21 cellular contexts compared by ENCODE assay signal in genomic region chr20:56558968-56559367, GRCh38. TPM values are rescaled to one million over a fixed set of nuclear protein-coding genes. Genes with fewer than 3 reads are reported as not detected.
DNase-seq lines count a peak whose midpoint lies in the region; ATAC-seq, FAIRE-seq and TF ChIP-seq lines count a peak whose summit lies in the region.
"Had no signal": no experiment of that assay in that cellular context is flagged by ENCODE, and none has a peak within 500 bp of the region (broad histone marks: within the 10 kb centered on the region; RNA-seq: fewer than 3 reads in every experiment).

No MANE protein-coding gene starts in this region.

- no peak overlapping the region for H3K4me3 Mint-ChIP-seq in H9
- H3K4me3 Mint-ChIP-seq in activated naive CD4-positive, alpha-beta T cell treated with anti-CD3 and anti-CD28 coated beads for 36 hours, result no peak overlapping the region
- H3K4me3 Mint-ChIP-seq in GM23338, result no peak overlapping the region
- H3K4me3 Mint-ChIP-seq: CD14-positive monocyte; CD4-positive, alpha-beta memory T cell had no signal

- H3K27ac Mint-ChIP-seq in H9 (no peak overlapping the region), GM23338 (no peak overlapping the region)
- no peak overlapping the region for H3K27ac Mint-ChIP-seq in activated naive CD4-positive, alpha-beta T cell treated with anti-CD3 and anti-CD28 coated beads for 36 hours
- H3K27ac Mint-ChIP-seq: CD14-positive monocyte; CD4-positive, alpha-beta memory T cell had no signal

- no peak overlapping the region for H3K23ac ChIP-seq in H9 (ENCODE audit: insufficient read length, low read depth, low read length)

- H2BK120ac ChIP-seq in H9 (ENCODE audit: low read depth, low read length, poor library complexity, severe bottlenecking), result no peak overlapping the region

- no peak overlapping the region for H2BK15ac ChIP-seq in H9 (ENCODE audit: low read depth, low read length)

- no peak overlapping the region for H3K4ac ChIP-seq in H9 (ENCODE audit: low read depth, low read length)

- no peak overlapping the region for H3K4me3 ChIP-seq in heart left ventricle
- H3K4me3 ChIP-seq in right cardiac atrium (ENCODE audit: low read length), result no peak overlapping the region
- H3K4me3 ChIP-seq in keratinocyte (ENCODE audit: control insufficient read depth in 2 of 3, extremely low read depth in 1 of 3, insufficient read depth in 2 of 3, low read depth in 1 of 3, low read length in 3 of 3), result no peak overlapping the region
- no peak overlapping the region for H3K4me3 ChIP-seq in GM23338
- H3K4me3 ChIP-seq: BLaER1, GM23248 had no signal

- H3K36me3 ChIP-seq in heart left ventricle, result no peaks in the 10 kb centered on the region
- H3K36me3 ChIP-seq in keratinocyte (ENCODE audit: control insufficient read depth in 2 of 2, extremely low read depth in 1 of 2, insufficient read depth in 2 of 2, low read length in 2 of 2), result no peaks in the 10 kb centered on the region
- H3K36me3 ChIP-seq in GM23338 (ENCODE audit: insufficient read depth), result no peaks in the 10 kb centered on the region
- H3K36me3 ChIP-seq: BLaER1 had no signal

- H3K9ac ChIP-seq in H9 (ENCODE audit: extremely low read depth, insufficient read length, low read length), result no peak overlapping the region
- no peak overlapping the region for H3K9ac ChIP-seq in keratinocyte (ENCODE audit: control insufficient read depth, extremely low read depth, insufficient read depth, low read length)
- H3K9ac ChIP-seq: BLaER1, GM23248 had no signal

- H3K27me3 ChIP-seq in heart left ventricle (no peaks in the 10 kb centered on the region), right cardiac atrium (ENCODE audit: control insufficient read depth, insufficient read depth) (no peaks in the 10 kb centered on the region), H9 (ENCODE audit: insufficient read depth, low read length) (no peaks in the 10 kb centered on the region), keratinocyte (ENCODE audit: control insufficient read depth, extremely low read depth, insufficient read depth, low read length) (no peaks in the 10 kb centered on the region), GM23338 (ENCODE audit: insufficient read depth) (no peaks in the 10 kb centered on the region)
- H3K27me3 ChIP-seq: BLaER1 had no signal

- CTCF ChIA-PET in activated naive CD4-positive, alpha-beta T cell treated with anti-CD3 and anti-CD28 coated beads for 36 hours (lab: Charles Lee), result no interaction called here

- no peaks in the 10 kb centered on the region for H3K9me3 Mint-ChIP-seq in H9
- no peaks in the 10 kb centered on the region for H3K9me3 Mint-ChIP-seq in activated naive CD4-positive, alpha-beta T cell treated with anti-CD3 and anti-CD28 coated beads for 36 hours
- no peaks in the 10 kb centered on the region for H3K9me3 Mint-ChIP-seq in GM23338
- H3K9me3 Mint-ChIP-seq: CD14-positive monocyte; CD4-positive, alpha-beta memory T cell had no signal

- H3K9me2 ChIP-seq in GM23338 (ENCODE audit: insufficient read depth), result no peaks in the 10 kb centered on the region

- no peaks in the 10 kb centered on the region for H4K20me1 ChIP-seq in H9 (ENCODE audit: control insufficient read depth, insufficient read depth, insufficient read length)
- H4K20me1 ChIP-seq in keratinocyte (ENCODE audit: control insufficient read depth, extremely low read depth, insufficient read depth, low read length), result no peaks in the 10 kb centered on the region
- no peaks in the 10 kb centered on the region for H4K20me1 ChIP-seq in GM23338 (replicated peaks; ENCODE audit: insufficient read depth)
- H4K20me1 ChIP-seq: BLaER1 had no signal

- no peak overlapping the region for H4K5ac ChIP-seq in H9 (ENCODE audit: insufficient read length, low read depth, low read length)

- H3K23me2 ChIP-seq in H9 (ENCODE audit: insufficient read length, low read depth, low read length, poor library complexity, severe bottlenecking), result no peaks in the 10 kb centered on the region

- no peaks in the 10 kb centered on the region for H3K79me2 ChIP-seq in H9 (ENCODE audit: insufficient read depth, low read length)
- no peaks in the 10 kb centered on the region for H3K79me2 ChIP-seq in keratinocyte (ENCODE audit: control insufficient read depth, insufficient read depth, low read length)
- no peaks in the 10 kb centered on the region for H3K79me2 ChIP-seq in GM23338 (replicated peaks; ENCODE audit: insufficient read depth)

- H3K79me1 ChIP-seq in H9 (ENCODE audit: insufficient read depth, low read depth, low read length, poor library complexity, severe bottlenecking), result no peaks in the 10 kb centered on the region

- H4K8ac ChIP-seq in H9 (replicated peaks; ENCODE audit: insufficient read length, low read depth, low read length), result peak overlapping the region; percentile 9

- H2BK12ac ChIP-seq in H9 (ENCODE audit: insufficient read length, low read depth, low read length), result no peak overlapping the region

- peak overlapping the region in 8 of 12 donors; percentile 38 to 63 (median 56) for H3K27ac ChIP-seq in heart left ventricle
- H3K27ac ChIP-seq in right cardiac atrium (ENCODE audit: low read length), result no peak overlapping the region
- H3K27ac ChIP-seq in H9 (ENCODE audit: insufficient read length, low read depth, low read length), result no peak overlapping the region
- no peak overlapping the region for H3K27ac ChIP-seq in keratinocyte (ENCODE audit: control insufficient read depth, insufficient read depth, low read length)
- no peak overlapping the region for H3K27ac ChIP-seq in GM23338 (ENCODE audit: low read depth)
- H3K27ac ChIP-seq: BLaER1, GM23248 had no signal

- intact Hi-C loops in heart left ventricle (cut with DNase I), result loop anchor here in 3 of 10 donors (2.0 to 10.0 kb wide), 2 partner anchors 152 to 786 kb away; no protein-coding TSS in a partner anchor
- intact Hi-C loops in right cardiac atrium (cut with DNase I), result loop anchor here in 2 of 4 donors (10.0 kb wide), 3 partner anchors 416 to 786 kb away; no protein-coding TSS in a partner anchor
- intact Hi-C loops in activated naive CD4-positive, alpha-beta T cell treated with anti-CD3 and anti-CD28 coated beads for 36 hours (cut with micrococcal nuclease), result no loop called here

- no peak overlapping the region for H3K4me2 ChIP-seq in H9 (ENCODE audit: insufficient read depth, insufficient read length, low read length)
- H3K4me2 ChIP-seq in keratinocyte (ENCODE audit: control insufficient read depth, extremely low read depth, insufficient read depth, low read depth, low read length), result no peak overlapping the region
- H3K4me2 ChIP-seq in GM23338, result no peak overlapping the region
- H3K4me2 ChIP-seq: BLaER1 had no signal

- 53 to 61% (median 58%) methylated on average over 6 of the region's 6 CpGs for WGBS in heart left ventricle, 4 donors
- 62% methylated on average over 6 of the region's 6 CpGs for WGBS in right cardiac atrium
- no CpG with 5 or more reads among the region's 6 CpGs for WGBS in H9 (ENCODE audit: extremely low coverage, insufficient read length, low lambda C conversion rate)

- peaks cover 7% of the 10 kb centered on the region in 2 experiments for H3K4me1 Mint-ChIP-seq in H9
- peaks cover 7% of the 10 kb centered on the region for H3K4me1 Mint-ChIP-seq in activated naive CD4-positive, alpha-beta T cell treated with anti-CD3 and anti-CD28 coated beads for 36 hours (ENCODE audit: low read depth)
- H3K4me1 Mint-ChIP-seq in GM23338, result peaks cover 6% of the 10 kb centered on the region
- H3K4me1 Mint-ChIP-seq: CD4-positive, alpha-beta memory T cell had no signal

- no peak overlapping the region for H2BK5ac ChIP-seq in H9 (ENCODE audit: insufficient read length, low read length)

- H3K4me1 ChIP-seq in heart left ventricle (peaks cover 0 to 20% (median 5%) of the 10 kb centered on the region in 12 donors), right cardiac atrium (ENCODE audit: control insufficient read depth, insufficient read depth, low read length) (no peaks in the 10 kb centered on the region), H9 (ENCODE audit: insufficient read depth, low read length) (no peaks in the 10 kb centered on the region), keratinocyte (ENCODE audit: control insufficient read depth, extremely low read depth, insufficient read depth, low read length) (peaks cover 9% of the 10 kb centered on the region), GM23338 (ENCODE audit: insufficient read depth) (no peaks in the 10 kb centered on the region)

- no peak overlapping the region for H2AK5ac ChIP-seq in H9 (ENCODE audit: insufficient read length, low read length)

- no peak overlapping the region for H4K91ac ChIP-seq in H9 (ENCODE audit: insufficient read length, low read depth, low read length)

- no peaks in the 10 kb centered on the region for H3K9me3 ChIP-seq in heart left ventricle
- no peaks in the 10 kb centered on the region for H3K9me3 ChIP-seq in right cardiac atrium (ENCODE audit: control insufficient read depth, low read length)
- no peaks in the 10 kb centered on the region for H3K9me3 ChIP-seq in H9 (ENCODE audit: control insufficient read depth, low read depth, low read length)
- H3K9me3 ChIP-seq in keratinocyte (ENCODE audit: control insufficient read depth, low read depth, low read length), result no peaks in the 10 kb centered on the region
- H3K9me3 ChIP-seq: BLaER1 had no signal

- H2AFZ ChIP-seq in H9 (ENCODE audit: low read length) (no peak overlapping the region), keratinocyte (ENCODE audit: control insufficient read depth, low read length) (peak overlapping the region; percentile 17), GM23338 (no peak overlapping the region)
- H2AFZ ChIP-seq: GM23248 had no signal

- no peaks in the 10 kb centered on the region for H3K9me1 ChIP-seq in keratinocyte (ENCODE audit: control insufficient read depth, extremely low read depth, insufficient read depth, low read length)

- no peak overlapping the region for H3K56ac ChIP-seq in H9 (ENCODE audit: insufficient read length, low read depth, low read length)

- no peak overlapping the region for H3T11ph ChIP-seq in H9 (ENCODE audit: low read length)

- H3K18ac ChIP-seq in H9 (ENCODE audit: insufficient read length, low read depth, low read length), result no peak overlapping the region

- no peaks in the 10 kb centered on the region for H3K27me3 Mint-ChIP-seq in H9 (ENCODE audit: low read depth)
- no peaks in the 10 kb centered on the region for H3K27me3 Mint-ChIP-seq in activated naive CD4-positive, alpha-beta T cell treated with anti-CD3 and anti-CD28 coated beads for 36 hours (ENCODE audit: low read depth)
- peaks cover 5% of the 10 kb centered on the region for H3K27me3 Mint-ChIP-seq in GM23338 (ENCODE audit: insufficient read depth, low read depth, poor library complexity)
- H3K27me3 Mint-ChIP-seq: CD4-positive, alpha-beta memory T cell had no signal

- no peak overlapping the region for H3K14ac ChIP-seq in H9 (ENCODE audit: insufficient read depth, low read length)

- peak; percentile 23 for FAIRE-seq in HTR-8/SVneo (lab: Jason Lieb, UNC)
- no peak for FAIRE-seq in keratinocyte (lab: Jason Lieb, UNC)
- FAIRE-seq: GM12892, GM18507, H54 had no signal

- H3K36me3 Mint-ChIP-seq in H9 (ENCODE audit: insufficient read depth in 1 of 3, low read depth in 3 of 3) (no peaks in the 10 kb centered on the region), GM23338 (ENCODE audit: low read depth) (no peaks in the 10 kb centered on the region)
- no peaks in the 10 kb centered on the region for H3K36me3 Mint-ChIP-seq in activated naive CD4-positive, alpha-beta T cell treated with anti-CD3 and anti-CD28 coated beads for 36 hours (ENCODE audit: low read depth)
- H3K36me3 Mint-ChIP-seq: CD14-positive monocyte; CD4-positive, alpha-beta memory T cell had no signal

- peak in 3 of 4 donors; percentile 35 to 51 (median 42) for ATAC-seq in heart left ventricle
- ATAC-seq in right cardiac atrium, result no peak
- ATAC-seq in GM23338, result no peak

- no peaks in the 10 kb centered on the region for H3F3A ChIP-seq in GM23338 (replicated peaks; ENCODE audit: low read depth)

- DNase-seq in heart left ventricle, result peak in 2 of 5 donors; percentile 18 to 41
- DNase-seq in right cardiac atrium, result no peak
- no peak for DNase-seq in H9
- no peak for DNase-seq in HTR-8/SVneo (ENCODE audit: insufficient read length, low spot score)
- no peak for DNase-seq in keratinocyte (ENCODE audit: low read depth, low spot score)
- DNase-seq in activated naive CD4-positive, alpha-beta T cell treated with anti-CD3 and anti-CD28 coated beads for 36 hours, result no peak
- no peak for DNase-seq in NCI-H1930 (lab: John Stamatoyannopoulos, UW)
- no peak for DNase-seq in GM23338 (ENCODE audit: low spot score)
- DNase-seq: 8988T; CD4-positive, alpha-beta memory T cell; DMS153; DMS79; GDM1; GM23248 had no signal

- dilution Hi-C loops in keratinocyte (cut with MboI; ENCODE audit: extremely low pct_ligation_motif_present, low sequenced_read_pairs), result no loop called here

- no peak for TF ChIP-seq POLR2A in heart left ventricle (IDR thresholded peaks at IDR 0.05)

- TF ChIP-seq CTCF in heart left ventricle (IDR thresholded peaks at IDR 0.05) (no peak), H9 (conservative IDR thresholded peaks at IDR 0.05) (no peak), keratinocyte (optimal IDR thresholded peaks at IDR 0.05 in 1 of 3, IDR thresholded peaks at IDR 0.05 in 1 of 3, conservative IDR thresholded peaks at IDR 0.05 in 1 of 3; ENCODE audit: extremely low read depth in 1 of 3, insufficient read depth in 2 of 3, low read length in 3 of 3) (no peak), GM23338 (conservative IDR thresholded peaks at IDR 0.05; ENCODE audit: low read depth in 2 of 2) (no peak)

- H2BK20ac ChIP-seq in H9 (ENCODE audit: low read depth, low read length, poor library complexity, severe bottlenecking), result no peak overlapping the region

RNA-seq across cellular contexts. Expression of gene FAM209B, which starts 25.9 kb away (rescaled TPM):
- under 1 TPM in 2 of 9 donors, not detected in 7; 0.42 to 0.53 TPM for total RNA-seq in heart left ventricle
- polyA plus RNA-seq in heart left ventricle, result under 1 TPM; 0.50 to 0.76 TPM
- under 1 TPM in 1 of 4 donors, not detected in 3; 0.59 TPM for total RNA-seq in right cardiac atrium
- polyA plus RNA-seq in right cardiac atrium, result 0.84 TPM
- 0.33 and 0.92 TPM in 2 replicates for total RNA-seq in H9 (2021)
- 0.12 to 0.38 TPM (median 0.18 TPM) in 3 replicates for polyA plus RNA-seq in keratinocyte
- polyA plus RNA-seq in keratinocyte (2011; ENCODE audit: low read depth), result 0.54 TPM
- polyA plus RNA-seq in keratinocyte (2011; cell fraction: cytosol; rRNA removed), result 0.13 and 0.26 TPM in 2 replicates
- polyA plus RNA-seq in keratinocyte (2011; cell fraction: nucleus; rRNA removed), result 0.52 and 0.62 TPM in 2 replicates
- polyA plus RNA-seq in keratinocyte (2012; ENCODE audit: low replicate concordance), result 0.65 TPM in 1 of 2 replicates, not detected in the other
- 0.59 TPM in 1 of 3 replicates, not detected in the others for polyA minus RNA-seq in keratinocyte
- polyA minus RNA-seq in keratinocyte (2011; cell fraction: cytosol; rRNA and poly(A)+ RNA removed), result not detected
- polyA minus RNA-seq in keratinocyte (2011; cell fraction: nucleus; rRNA and poly(A)+ RNA removed), result not detected in 2 replicates
- under 1 TPM; 0.64 to 0.95 TPM for total RNA-seq in activated naive CD4-positive, alpha-beta T cell treated with anti-CD3 and anti-CD28 coated beads for 36 hours
- not detected in 2 replicates for total RNA-seq in GM23338 (2014; rRNA removed; shearing (Covaris generic))
- 0.68 and 1.1 TPM in 2 replicates for polyA plus RNA-seq in GM23338 (2016; fragmentation: Nextera tagmentation; extraction: Ambion mirVana)
- total RNA-seq: Daoy, GM23248 had no signal
- polyA plus RNA-seq: GM23248 had no signal

RNA-seq across cellular contexts. Expression of gene FAM209A, which starts 34.4 kb away (rescaled TPM):
- total RNA-seq in heart left ventricle (under 1 TPM in 1 of 9 donors, not detected in 8; 0.35 TPM), right cardiac atrium (not detected), H9 (2021) (0.24 TPM in 1 of 2 replicates, not detected in the other)
- polyA plus RNA-seq in heart left ventricle (not detected), right cardiac atrium (not detected), keratinocyte (0.35 to 0.55 TPM in 2 of 3 replicates, not detected in the other), GM23338 (2016; fragmentation: Nextera tagmentation; extraction: Ambion mirVana) (not detected in 2 replicates)
- polyA plus RNA-seq in keratinocyte (2011; ENCODE audit: low read depth), result not detected
- polyA plus RNA-seq in keratinocyte (2011; cell fraction: cytosol; rRNA removed), result 0.09 TPM in 1 of 2 replicates, not detected in the other
- 1.7 and 2.1 TPM in 2 replicates for polyA plus RNA-seq in keratinocyte (2011; cell fraction: nucleus; rRNA removed)
- 0.25 TPM in 1 of 2 replicates, not detected in the other for polyA plus RNA-seq in keratinocyte (2012; ENCODE audit: low replicate concordance)
- polyA minus RNA-seq in keratinocyte, result 0.48 to 0.76 TPM in 2 of 3 replicates, not detected in the other
- polyA minus RNA-seq in keratinocyte (2011; cell fraction: cytosol; rRNA and poly(A)+ RNA removed), result not detected
- polyA minus RNA-seq in keratinocyte (2011; cell fraction: nucleus; rRNA and poly(A)+ RNA removed), result 0.74 and 2.6 TPM in 2 replicates
- total RNA-seq in activated naive CD4-positive, alpha-beta T cell treated with anti-CD3 and anti-CD28 coated beads for 36 hours, result under 1 TPM in 1 of 2 experiments, not detected in 1; 0.31 TPM
- not detected in 2 replicates for total RNA-seq in GM23338 (2014; rRNA removed; shearing (Covaris generic))
- total RNA-seq: Daoy, GM23248 had no signal
- polyA plus RNA-seq: AG04450, GM23248 had no signal

Comparison
In these comparisons a context has a peak if more than half of its experiments do, and no peak if none do; other contexts are left out.
1. ATAC-seq: peak in heart left ventricle (3 of 4); none in right cardiac atrium (0 of 2) and GM23338 (single experiment).
2. H3K27ac ChIP-seq: peak in heart left ventricle (8 of 12); none in right cardiac atrium (single experiment), H9 (single experiment), keratinocyte (single experiment) and GM23338 (single experiment).